10 cellular contexts compared by ENCODE assay signal in the genomic region with DNA sequence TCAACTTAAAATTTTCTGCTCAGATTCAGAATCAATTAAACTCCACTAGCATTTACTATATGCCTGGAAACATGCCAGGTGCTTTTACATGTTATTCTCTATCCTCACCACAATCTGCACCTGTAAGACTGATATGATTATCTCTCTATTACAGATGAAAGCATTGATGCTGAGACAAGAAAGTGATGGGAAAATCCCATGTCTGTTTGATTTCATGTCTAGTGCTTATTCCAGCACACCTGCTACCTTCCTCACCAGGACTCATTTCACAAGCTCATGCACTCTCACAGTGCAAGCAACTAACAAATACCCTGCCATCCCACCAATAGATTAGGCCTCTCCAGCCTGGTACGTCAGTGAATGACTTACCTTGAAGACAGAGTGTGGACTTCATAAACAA. TPM values are rescaled to one million over a fixed set of nuclear protein-coding genes. Genes with fewer than 3 reads are reported as not detected.
A peak's percentile ranks its signal among the peaks of the same experiment; 100 is the strongest.
DNase-seq lines count a peak whose midpoint lies in the region; ATAC-seq, FAIRE-seq and TF ChIP-seq lines count a peak whose summit lies in the region.
"Had no signal": no experiment of that assay in that cellular context is flagged by ENCODE, and none has a peak within 500 bp of the region (broad histone marks: within the 10 kb centered on the region; RNA-seq: fewer than 3 reads in every experiment).

No MANE protein-coding gene starts in this region.

- SMC1A ChIA-PET in GM12878 (lab: Charles Lee; ENCODE audit: uncharacterized antibody, unreplicated experiment) = interaction anchor here (1.0 to 2.6 kb wide), 7 partner anchors 10 to 148 kb away, joined by 4 to 9 read pairs (median 5); partner anchors contain the start of gene BCL6

- H4K20me1 ChIP-seq in KMS-11 (ENCODE audit: insufficient read depth) (no peaks in the 10 kb centered on the region), GM12878 (ENCODE audit: control insufficient read depth, insufficient read depth) (no peaks in the 10 kb centered on the region)

- H3K9ac ChIP-seq in KMS-11 (no peak overlapping the region), GM12878 (ENCODE audit: control insufficient read depth, insufficient read depth, low read length) (no peak overlapping the region)

- POLR2A ChIA-PET in GM12878 (lab: Charles Lee) = no interaction called here

- H3K36me3 ChIP-seq in KMS-11 (ENCODE audit: insufficient read depth) = no peaks in the 10 kb centered on the region
- H3K36me3 ChIP-seq in GM12878 (ENCODE audit: control insufficient read depth in 2 of 2, insufficient read depth in 2 of 2, low read length in 1 of 2) = no peaks in the 10 kb centered on the region
- no peaks in the 10 kb centered on the region for H3K36me3 ChIP-seq in gastrocnemius medialis
- H3K36me3 ChIP-seq in esophagus squamous epithelium = no peaks in the 10 kb centered on the region

- H2AFZ ChIP-seq in KMS-11 (ENCODE audit: low read depth) = no peak overlapping the region
- no peak overlapping the region for H2AFZ ChIP-seq in GM12878 (ENCODE audit: control insufficient read depth, low read depth, low read length)

- CTCF ChIA-PET in GM12878 (lab: Yijun Ruan, JAX) = interaction anchor here (1.0 to 2.2 kb wide), 4 partner anchors 8 to 38 kb away, joined by 3 to 10 read pairs (median 3); no protein-coding TSS in a partner anchor

- H3K27ac ChIP-seq in KMS-11 = peak overlapping the region; percentile 66; the same call in 1 of the 2 replicates
- peak overlapping the region; percentile 6; the same call in 1 of the 2 replicates for H3K27ac ChIP-seq in GM12878 (ENCODE audit: control insufficient read depth, insufficient read depth)
- H3K27ac ChIP-seq in gastrocnemius medialis = no peak overlapping the region
- H3K27ac ChIP-seq in esophagus squamous epithelium = peak overlapping the region in 1 of 4 donors; percentile 11

- in situ Hi-C loops in GM12878 (cut with MboI) = no loop called here
- in situ Hi-C loops in gastrocnemius medialis (cut with MboI; ENCODE audit: low sequenced_read_pairs in 4 of 4) = no loop called here

- H3K4me1 ChIP-seq in KMS-11 (ENCODE audit: low read depth, poor library complexity, severe bottlenecking) = peaks cover 48% of the 10 kb centered on the region
- peaks cover 27% of the 10 kb centered on the region for H3K4me1 ChIP-seq in GM12878 (ENCODE audit: control insufficient read depth, insufficient read depth, low read length)
- no peaks in the 10 kb centered on the region for H3K4me1 ChIP-seq in gastrocnemius medialis
- peaks cover 5 to 65% (median 8%) of the 10 kb centered on the region in 3 donors for H3K4me1 ChIP-seq in esophagus squamous epithelium

- peak; percentile 87 to 96 for TF ChIP-seq EP300 in GM12878 (IDR thresholded peaks at IDR 0.05; ENCODE audit: borderline replicate concordance in 1 of 2, control insufficient read depth in 1 of 2, low read depth in 2 of 2, low read length in 2 of 2)

- H3K27me3 ChIP-seq in KMS-11 (ENCODE audit: insufficient read depth, low read depth) (no peaks in the 10 kb centered on the region), GM12878 (replicated peaks in 1 of 2; ENCODE audit: control insufficient read depth in 2 of 2, insufficient read depth in 2 of 2, low read length in 1 of 2) (no peaks in the 10 kb centered on the region), gastrocnemius medialis (no peaks in the 10 kb centered on the region), esophagus squamous epithelium (no peaks in the 10 kb centered on the region)

- intact Hi-C loops in GM12878 (cut with micrococcal nuclease; ENCODE audit: unreplicated experiment) (loop anchor here (5.0 kb wide), 1 partner anchor 62 kb away; no protein-coding TSS in a partner anchor), gastrocnemius medialis (cut with DNase I; ENCODE audit: low total_unique reads) (no loop called here), esophagus squamous epithelium (cut with DNase I) (no loop called here)

- RAD21 ChIA-PET in GM12878 (lab: Charles Lee; ENCODE audit: unreplicated experiment) = interaction anchor here (0.7 to 2.0 kb wide), 3 partner anchors 10 to 30 kb away, joined by 3 to 11 read pairs (median 3); no protein-coding TSS in a partner anchor

- WGBS in GM12878 (ENCODE audit: insufficient coverage, insufficient replicate concordance, low lambda C conversion rate, missing lambda C conversion rate) = 32% methylated on average over 1 of the region's 1 CpG
- WGBS in esophagus squamous epithelium, 2 donors = 36 to 100% methylated on average over 1 of the region's 1 CpG

- TF ChIP-seq CTCF in KMS-11 (conservative IDR thresholded peaks at IDR 0.05; ENCODE audit: low read depth, low read length) (no peak), GM12878 (IDR thresholded peaks at IDR 0.05 in 2 of 3, conservative IDR thresholded peaks at IDR 0.05 in 1 of 3; ENCODE audit: control insufficient read depth in 2 of 3, extremely low read depth in 1 of 3, insufficient read depth in 1 of 3, low read depth in 3 of 3, low read length in 3 of 3) (no peak), gastrocnemius medialis (IDR thresholded peaks at IDR 0.05 in 4 of 5, conservative IDR thresholded peaks at IDR 0.05 in 1 of 5) (no peak), esophagus squamous epithelium (IDR thresholded peaks at IDR 0.05) (no peak)

- FAIRE-seq in GM12878 (lab: Jason Lieb, UNC) = peak; percentile 87
- FAIRE-seq: frontal cortex had no signal

- H3K4me3 ChIP-seq in KMS-11 (IDR thresholded peaks at IDR 0.05; ENCODE audit: insufficient read depth, low read depth, low read length) (peak overlapping the region; percentile 67), GM12878 (no peak overlapping the region), gastrocnemius medialis (no peak overlapping the region), esophagus squamous epithelium (no peak overlapping the region)

- DNase-seq in GM12878 (ENCODE audit: low read depth, low spot score) = peak; percentile 61
- no peak for DNase-seq in medulla oblongata (ENCODE audit: extremely low spot score)
- DNase-seq in GDM1 (lab: John Stamatoyannopoulos, UW) = no peak
- no peak for DNase-seq in gastrocnemius medialis
- no peak for DNase-seq in esophagus squamous epithelium (lab: John Stamatoyannopoulos, UW)
- DNase-seq: NCI-H226 had no signal

- H3K4me2 ChIP-seq in KMS-11 (peak overlapping the region; percentile 73), GM12878 (ENCODE audit: control insufficient read depth, insufficient read depth) (peak overlapping the region; percentile 15; the same call in 1 of the 2 replicates)

- H3K79me2 ChIP-seq in KMS-11 (ENCODE audit: insufficient read depth, low read depth) (no peaks in the 10 kb centered on the region), GM12878 (ENCODE audit: control insufficient read depth, insufficient read depth, low read length) (no peaks in the 10 kb centered on the region)

- BruUV-seq in GM12878 (replicated peaks; lab: Mats Ljungman, UMichigan) = no TSS peak

- TF ChIP-seq RAD21 in GM12878 (IDR thresholded peaks at IDR 0.05; ENCODE audit: insufficient read depth, low read depth, low read length) = no peak

- TF ChIP-seq POLR2A in GM12878 (IDR thresholded peaks at IDR 0.05; ENCODE audit: low read depth, low read length) = no peak
- no peak for TF ChIP-seq POLR2A in gastrocnemius medialis (IDR thresholded peaks at IDR 0.05)
- no peak for TF ChIP-seq POLR2A in esophagus squamous epithelium (IDR thresholded peaks at IDR 0.05)

- H3K9me3 ChIP-seq in GM12878 (replicated peaks; ENCODE audit: control insufficient read depth, insufficient read depth, low read length) = no peaks in the 10 kb centered on the region
- H3K9me3 ChIP-seq in gastrocnemius medialis = no peaks in the 10 kb centered on the region
- H3K9me3 ChIP-seq in esophagus squamous epithelium = no peaks in the 10 kb centered on the region

- peak; percentile 44 for ATAC-seq in GM18508 (IDR thresholded peaks at IDR 0.05; ENCODE audit: insufficient read depth, unreplicated experiment)
- ATAC-seq in GM21529 (IDR thresholded peaks at IDR 0.05; ENCODE audit: unreplicated experiment) = peak; percentile 47
- peak; percentile 81 for ATAC-seq in GM12878
- ATAC-seq in gastrocnemius medialis = no peak

TF ChIP-seq in GM12878, 131 proteins besides CTCF, POLR2A, EP300 and RAD21 (continues in another document):
- TF ChIP-seq HDAC6 (IDR thresholded peaks at IDR 0.05; ENCODE audit: unreplicated experiment) = no peak
- TF ChIP-seq SREBF1 (IDR thresholded peaks at IDR 0.05; ENCODE audit: low read length) = no peak
- TF ChIP-seq, protein P1, sequence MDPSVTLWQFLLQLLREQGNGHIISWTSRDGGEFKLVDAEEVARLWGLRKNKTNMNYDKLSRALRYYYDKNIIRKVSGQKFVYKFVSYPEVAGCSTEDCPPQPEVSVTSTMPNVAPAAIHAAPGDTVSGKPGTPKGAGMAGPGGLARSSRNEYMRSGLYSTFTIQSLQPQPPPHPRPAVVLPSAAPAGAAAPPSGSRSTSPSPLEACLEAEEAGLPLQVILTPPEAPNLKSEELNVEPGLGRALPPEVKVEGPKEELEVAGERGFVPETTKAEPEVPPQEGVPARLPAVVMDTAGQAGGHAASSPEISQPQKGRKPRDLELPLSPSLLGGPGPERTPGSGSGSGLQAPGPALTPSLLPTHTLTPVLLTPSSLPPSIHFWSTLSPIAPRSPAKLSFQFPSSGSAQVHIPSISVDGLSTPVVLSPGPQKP (IDR thresholded peaks at IDR 0.05; ENCODE audit: low read depth, low read length) = no peak
- no peak for TF ChIP-seq MYC (IDR thresholded peaks at IDR 0.05; ENCODE audit: insufficient read depth, insufficient read length, insufficient replicate concordance, low read length, severe bottlenecking)
- TF ChIP-seq NFXL1 (IDR thresholded peaks at IDR 0.05; ENCODE audit: borderline replicate concordance) = no peak
- peak; percentile 85 for TF ChIP-seq IRF4 (IDR thresholded peaks at IDR 0.05; ENCODE audit: low read depth, low read length)

RNA-seq across cellular contexts. Expression of gene BCL6, which starts 25.0 kb away (rescaled TPM):
- total RNA-seq in GM12878 (2013; cell fraction: nucleolus; rRNA removed) = not detected in 2 replicates
- total RNA-seq in GM12878 (2014; rRNA removed) (0.16 and 0.34 TPM in 2 replicates), GM12878 (2014; rRNA removed; fragmentation: Illumina TruSeq; extraction: Trizol) (0.18 and 0.28 TPM in 2 replicates), GM12878 (2021) (0.64 and 0.85 TPM in 2 replicates), gastrocnemius medialis (100 to 1,000 TPM; 223 to 363 (median 292) TPM), esophagus squamous epithelium (10 to 100 TPM; 30.8 to 94.4 (median 42.6) TPM)
- not detected for polyA plus RNA-seq in GM12878 (2011; ENCODE audit: low read depth)
- polyA plus RNA-seq in GM12878 (2011; rRNA removed) (0.12 TPM in 1 of 2 replicates, not detected in the other), GM12878 (2014; fragmentation: Illumina TruSeq; extraction: Trizol) (0.27 and 0.31 TPM in 2 replicates), GM12878 (2014; fragmentation: Nextera tagmentation; extraction: Ambion mirVana) (under 1 TPM; 0.04 to 0.06 TPM), GM12878 (2014; rRNA removed) (0.24 and 0.37 TPM in 2 replicates), GM12878 (2016; fragmentation: Nextera tagmentation; extraction: Ambion mirVana) (under 1 TPM; 0.10 to 0.11 TPM)
- polyA plus RNA-seq in GM12878 (2011; cell fraction: cytosol; rRNA removed) = 0.08 and 0.22 TPM in 2 replicates
- 0.18 and 0.21 TPM in 2 replicates for polyA plus RNA-seq in GM12878 (2011; cell fraction: nucleus; rRNA removed)
- 0.21 and 0.37 TPM in 2 replicates for polyA plus RNA-seq in GM12878 (2012)
- polyA minus RNA-seq in GM12878 (2011; rRNA and poly(A)+ RNA removed) = 0.10 TPM in 1 of 2 replicates, not detected in the other
- not detected in 2 replicates for polyA minus RNA-seq in GM12878 (2011; cell fraction: cytosol; rRNA and poly(A)+ RNA removed)
- 0.12 TPM in 1 of 2 replicates, not detected in the other for polyA minus RNA-seq in GM12878 (2011; cell fraction: nucleus; rRNA and poly(A)+ RNA removed)

Comparison
In these comparisons a context has a peak if more than half of its experiments do, and no peak if none do; other contexts are left out.
1. ATAC-seq: peak in GM18508 (single experiment), GM21529 (single experiment) and GM12878 (single experiment); none in gastrocnemius medialis (0 of 2).
2. H3K27ac ChIP-seq: peak in KMS-11 (single experiment) and GM12878 (single experiment); none in gastrocnemius medialis (0 of 4).
3. RNA of gene BCL6, which starts 25.0 kb away (total RNA-seq): 223 to 363 TPM in gastrocnemius medialis and 30.8 to 94.4 TPM in esophagus squamous epithelium; 0.16 to 0.85 TPM in GM12878; every median in the first group is over 10 times any median in the second.